ENCODE assay signal across 10 cellular contexts in the genomic region with DNA sequence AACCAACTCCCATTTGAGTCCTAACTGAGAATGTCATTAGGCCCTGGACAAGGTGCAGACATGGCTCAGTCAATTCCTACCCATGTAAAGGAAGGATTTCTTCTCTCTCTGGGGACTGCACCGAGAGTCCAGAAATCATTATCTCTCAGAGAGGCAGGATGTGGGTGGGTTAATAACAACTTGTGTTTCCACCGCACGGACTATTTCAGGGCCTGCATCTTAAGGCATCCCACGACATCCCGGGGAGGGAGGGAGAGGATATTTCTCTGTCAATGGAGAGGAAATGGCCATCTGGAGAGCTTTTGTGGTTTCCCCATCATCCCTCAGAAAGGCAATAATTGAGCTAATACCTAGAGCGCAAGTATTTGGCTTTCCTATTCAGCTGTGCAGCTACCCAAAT. TPM values are rescaled to one million over a fixed set of nuclear protein-coding genes. Genes with fewer than 3 reads are reported as not detected.
DNase-seq lines count a peak whose midpoint lies in the region; ATAC-seq, FAIRE-seq and TF ChIP-seq lines count a peak whose summit lies in the region.
"Had no signal": no experiment of that assay in that cellular context is flagged by ENCODE, and none has a peak within 500 bp of the region (broad histone marks: within the 10 kb centered on the region; RNA-seq: fewer than 3 reads in every experiment).

No MANE protein-coding gene starts in this region.

- CTCF ChIA-PET in activated CD8-positive, alpha-beta T cell treated with anti-CD3 and anti-CD28 coated beads, Interleukin-2, amount 10 ng/mL, durations not matched to agents 7 days and 5 days (lab: Charles Lee), result interaction anchor here (1.0 kb wide), 1 partner anchor 27 kb away, joined by 3 read pairs; no protein-coding TSS in a partner anchor

- H3K9me3 ChIP-seq in astrocyte (ENCODE audit: insufficient read depth, low read depth, low read length) (no peaks in the 10 kb centered on the region), sigmoid colon (no peaks in the 10 kb centered on the region)
- H3K9me3 ChIP-seq: BE2C had no signal

- H3K27ac ChIP-seq in astrocyte (ENCODE audit: low read depth, low read length) (no peak overlapping the region), sigmoid colon (no peak overlapping the region)

- no peaks in the 10 kb centered on the region for H3K36me3 Mint-ChIP-seq in astrocyte (ENCODE audit: low read depth, unreplicated experiment)
- no peaks in the 10 kb centered on the region for H3K36me3 Mint-ChIP-seq in CD14-positive monocyte
- no peaks in the 10 kb centered on the region for H3K36me3 Mint-ChIP-seq in activated CD8-positive, alpha-beta T cell treated with anti-CD3 and anti-CD28 coated beads, Interleukin-2, amount 10 ng/mL, durations not matched to agents 7 days and 5 days (ENCODE audit: low read depth)

- H3K9ac ChIP-seq in astrocyte (ENCODE audit: low read length), result no peak overlapping the region

- ATAC-seq in GM21423 (IDR thresholded peaks at IDR 0.05; ENCODE audit: unreplicated experiment), result peak; percentile 74
- peak; percentile 59 for ATAC-seq in HG03135 (IDR thresholded peaks at IDR 0.05; ENCODE audit: unreplicated experiment)
- ATAC-seq in activated CD8-positive, alpha-beta T cell treated with anti-CD3 and anti-CD28 coated beads, Interleukin-2, amount 10 ng/mL, durations not matched to agents 7 days and 5 days, result no peak

- no peak for TF ChIP-seq CTCF in GM13976 (IDR thresholded peaks at IDR 0.05; ENCODE audit: borderline replicate concordance, control extremely low read depth, extremely low read depth, insufficient read depth, missing control alignments)
- no peak for TF ChIP-seq CTCF in astrocyte (IDR thresholded peaks at IDR 0.05; ENCODE audit: insufficient read depth, low read depth, low read length)
- TF ChIP-seq CTCF in CD14-positive monocyte (IDR thresholded peaks at IDR 0.05), result no peak
- TF ChIP-seq CTCF in sigmoid colon (IDR thresholded peaks at IDR 0.05), result no peak

- H3K36me3 ChIP-seq in astrocyte (ENCODE audit: insufficient read depth, low read length) (no peaks in the 10 kb centered on the region), sigmoid colon (no peaks in the 10 kb centered on the region)
- H3K36me3 ChIP-seq: BE2C had no signal

- intact Hi-C loops in CD14-positive monocyte (cut with micrococcal nuclease), result no loop called here
- intact Hi-C loops in sigmoid colon (cut with DNase I), result no loop called here

- no peak overlapping the region for H3K4me3 ChIP-seq in astrocyte (ENCODE audit: insufficient read depth, low read depth, low read length)
- H3K4me3 ChIP-seq in sigmoid colon, result no peak overlapping the region

- in situ Hi-C loops in GM13976 (cut with MboI; ENCODE audit: low sequenced_read_pairs, unreplicated experiment), result no loop called here

- no peaks in the 10 kb centered on the region for H3K79me2 ChIP-seq in astrocyte (ENCODE audit: insufficient read depth, low read length)

- H3K9me3 Mint-ChIP-seq in astrocyte (ENCODE audit: unreplicated experiment) (peaks cover 2% of the 10 kb centered on the region), CD14-positive monocyte (no peaks in the 10 kb centered on the region)
- no peaks in the 10 kb centered on the region for H3K9me3 Mint-ChIP-seq in activated CD8-positive, alpha-beta T cell treated with anti-CD3 and anti-CD28 coated beads, Interleukin-2, amount 10 ng/mL, durations not matched to agents 7 days and 5 days (ENCODE audit: insufficient read depth)

- no peaks in the 10 kb centered on the region for H3K27me3 ChIP-seq in astrocyte (ENCODE audit: insufficient read depth, low read length)
- no peaks in the 10 kb centered on the region for H3K27me3 ChIP-seq in sigmoid colon
- H3K27me3 ChIP-seq: BE2C had no signal

- TF ChIP-seq POLR2A in sigmoid colon (IDR thresholded peaks at IDR 0.05), result no peak

- FAIRE-seq in astrocyte (lab: Jason Lieb, UNC), result no peak

- POLR2A ChIA-PET in activated CD8-positive, alpha-beta T cell treated with anti-CD3 and anti-CD28 coated beads, Interleukin-2, amount 10 ng/mL, durations not matched to agents 7 days and 5 days (lab: Charles Lee), result no interaction called here

- no peak for TF ChIP-seq EP300 in sigmoid colon (IDR thresholded peaks at IDR 0.05)

- H3K4me3 Mint-ChIP-seq in astrocyte (ENCODE audit: unreplicated experiment), result no peak overlapping the region
- H3K4me3 Mint-ChIP-seq in CD14-positive monocyte, result no peak overlapping the region
- no peak overlapping the region for H3K4me3 Mint-ChIP-seq in activated CD8-positive, alpha-beta T cell treated with anti-CD3 and anti-CD28 coated beads, Interleukin-2, amount 10 ng/mL, durations not matched to agents 7 days and 5 days

- H4K20me1 ChIP-seq in astrocyte (ENCODE audit: insufficient read depth, low read length), result no peaks in the 10 kb centered on the region

- WGBS in sigmoid colon, 2 donors, result 68 to 88% methylated on average over 6 of the region's 6 CpGs

- no peaks in the 10 kb centered on the region for H3K27me3 Mint-ChIP-seq in astrocyte (ENCODE audit: low read depth, unreplicated experiment)
- peaks cover 0 to 4% (median 0%) of the 10 kb centered on the region in 3 donors for H3K27me3 Mint-ChIP-seq in CD14-positive monocyte (ENCODE audit: low read depth in 3 of 3)
- no peaks in the 10 kb centered on the region for H3K27me3 Mint-ChIP-seq in activated CD8-positive, alpha-beta T cell treated with anti-CD3 and anti-CD28 coated beads, Interleukin-2, amount 10 ng/mL, durations not matched to agents 7 days and 5 days (ENCODE audit: low read depth)

- H3K27ac Mint-ChIP-seq in astrocyte (ENCODE audit: unreplicated experiment), result no peak overlapping the region
- no peak overlapping the region for H3K27ac Mint-ChIP-seq in CD14-positive monocyte
- no peak overlapping the region for H3K27ac Mint-ChIP-seq in activated CD8-positive, alpha-beta T cell treated with anti-CD3 and anti-CD28 coated beads, Interleukin-2, amount 10 ng/mL, durations not matched to agents 7 days and 5 days

- H2AFZ ChIP-seq in astrocyte (ENCODE audit: low read depth, low read length), result no peak overlapping the region

- DNase-seq in GM13976 (ENCODE audit: low spot score), result peak; percentile 48
- DNase-seq in astrocyte (ENCODE audit: low read depth), result peak; percentile 49
- DNase-seq in middle frontal gyrus (ENCODE audit: extremely low spot score, low spot score), result no peak
- DNase-seq in CD14-positive monocyte (ENCODE audit: low spot score), result no peak
- no peak for DNase-seq in sigmoid colon
- DNase-seq in activated CD8-positive, alpha-beta T cell treated with anti-CD3 and anti-CD28 coated beads, Interleukin-2, amount 10 ng/mL, durations not matched to agents 7 days and 5 days, result no peak
- DNase-seq: BE2C, cortex of kidney had no signal

- peaks cover 31% of the 10 kb centered on the region for H3K4me1 Mint-ChIP-seq in astrocyte (ENCODE audit: low read depth, unreplicated experiment)
- peaks cover 80% of the 10 kb centered on the region for H3K4me1 Mint-ChIP-seq in CD14-positive monocyte
- H3K4me1 Mint-ChIP-seq in activated CD8-positive, alpha-beta T cell treated with anti-CD3 and anti-CD28 coated beads, Interleukin-2, amount 10 ng/mL, durations not matched to agents 7 days and 5 days (ENCODE audit: low read depth), result peaks cover 30% of the 10 kb centered on the region

- H3K4me1 ChIP-seq in astrocyte (ENCODE audit: insufficient read depth, low read length), result peaks cover 6% of the 10 kb centered on the region
- peaks cover 0 to 3% (median 0%) of the 10 kb centered on the region in 4 donors for H3K4me1 ChIP-seq in sigmoid colon
- H3K4me1 ChIP-seq: BE2C had no signal

- peak overlapping the region; percentile 17 for H3K4me2 ChIP-seq in astrocyte (ENCODE audit: low read length)

RNA-seq across cellular contexts. Expression of a gene that starts 46.6 kb away (rescaled TPM):
- total RNA-seq in astrocyte (350 and 355 TPM in 2 replicates), sigmoid colon (100 to 1,000 TPM; 106 to 160 (median 148) TPM)
- polyA plus RNA-seq in CD14-positive monocyte (100 to 1,000 TPM in 1 of 2 donors, 10 to 100 TPM in 1; 99.1 to 107 TPM), sigmoid colon (100 to 1,000 TPM; 100 to 135 (median 108) TPM)
- total RNA-seq in activated CD8-positive, alpha-beta T cell treated with anti-CD3 and anti-CD28 coated beads, Interleukin-2, amount 10 ng/mL, durations not matched to agents 7 days and 5 days, result 100 to 1,000 TPM; 145 to 157 TPM

RNA-seq across cellular contexts. Expression of a gene that starts 53.2 kb away (rescaled TPM):
- total RNA-seq in astrocyte (1.2 and 1.7 TPM in 2 replicates), sigmoid colon (under 1 TPM; 0.33 to 0.71 (median 0.48) TPM)
- polyA plus RNA-seq in CD14-positive monocyte (not detected), sigmoid colon (10 to 100 TPM in 1 of 3 donors, 1 to 10 TPM in 2; 6.7 to 20.7 (median 7.2) TPM)
- total RNA-seq in activated CD8-positive, alpha-beta T cell treated with anti-CD3 and anti-CD28 coated beads, Interleukin-2, amount 10 ng/mL, durations not matched to agents 7 days and 5 days, result 1 to 10 TPM; 1.9 to 2.8 TPM

Comparison
In these comparisons a context has a peak if more than half of its experiments do, and no peak if none do; other contexts are left out.
1. DNase-seq: peak in GM13976 (single experiment) and astrocyte (single experiment); none in middle frontal gyrus (single experiment), CD14-positive monocyte (single experiment), sigmoid colon (single experiment) and activated CD8-positive, alpha-beta T cell treated with anti-CD3 and anti-CD28 coated beads, Interleukin-2, amount 10 ng/mL, durations not matched to agents 7 days and 5 days (single experiment).